Comparison of ENCODE assay signal across 1 cellular context in genomic region chr3:50610181-50610971, GRCh38.
TF ChIP-seq lines count a peak whose summit lies in the region.

No MANE protein-coding gene starts in this region.

TF ChIP-seq in IMR-90, 13 proteins besides CTCF, POLR2A, EP300 and RAD21 (continued from another document):
- TF ChIP-seq, protein P1, sequence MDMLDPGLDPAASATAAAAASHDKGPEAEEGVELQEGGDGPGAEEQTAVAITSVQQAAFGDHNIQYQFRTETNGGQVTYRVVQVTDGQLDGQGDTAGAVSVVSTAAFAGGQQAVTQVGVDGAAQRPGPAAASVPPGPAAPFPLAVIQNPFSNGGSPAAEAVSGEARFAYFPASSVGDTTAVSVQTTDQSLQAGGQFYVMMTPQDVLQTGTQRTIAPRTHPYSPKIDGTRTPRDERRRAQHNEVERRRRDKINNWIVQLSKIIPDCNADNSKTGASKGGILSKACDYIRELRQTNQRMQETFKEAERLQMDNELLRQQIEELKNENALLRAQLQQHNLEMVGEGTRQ (IDR thresholded peaks at IDR 0.05; ENCODE audit: low read depth, low read length), result no peak
- TF ChIP-seq MAZ (IDR thresholded peaks at IDR 0.05; ENCODE audit: borderline replicate concordance, low read depth, low read length), result no peak
